ENCODE assay signal across 8 cellular contexts in genomic region chr4:25813705-25814104, GRCh38. TPM values are rescaled to one million over a fixed set of nuclear protein-coding genes. Genes with fewer than 3 reads are reported as not detected.
DNase-seq lines count a peak whose midpoint lies in the region; ATAC-seq lines count a peak whose summit lies in the region.

No MANE protein-coding gene starts in this region.

- no peak overlapping the region for H3K27ac ChIP-seq in right cardiac atrium (ENCODE audit: low read length)

- H3K36me3 ChIP-seq in skeletal muscle satellite cell (ENCODE audit: insufficient read depth, low read length) = no peaks in the 10 kb centered on the region

- ATAC-seq in right cardiac atrium (peak; percentile 44 to 53), GM18519 (IDR thresholded peaks at IDR 0.05; ENCODE audit: low FRiP score, unreplicated experiment) (no peak)

- H3K4me3 ChIP-seq in right cardiac atrium (ENCODE audit: low read length) (no peak overlapping the region), skeletal muscle satellite cell (ENCODE audit: low read length) (peak overlapping the region; percentile 5)

- H3K27me3 ChIP-seq in right cardiac atrium (ENCODE audit: control insufficient read depth, insufficient read depth) = no peaks in the 10 kb centered on the region
- no peaks in the 10 kb centered on the region for H3K27me3 ChIP-seq in skeletal muscle satellite cell (ENCODE audit: control insufficient read depth, insufficient read depth, low read length)

- peak; percentile 60 for DNase-seq in HT1080 (ENCODE audit: low read depth)
- peak; percentile 82 for DNase-seq in amniotic epithelial cell (ENCODE audit: low read depth)
- DNase-seq in right cardiac atrium = no peak
- DNase-seq in NCI-H2081 treated with DMSO at 0.1 percent for 48 hours (lab: John Stamatoyannopoulos, UW) = no peak
- no peak for DNase-seq in activated T-cell treated with anti-CD3 and anti-CD28 coated beads for 4 hours
- DNase-seq in middle frontal gyrus (ENCODE audit: extremely low spot score, low spot score) = no peak

- intact Hi-C loops in right cardiac atrium (cut with DNase I) = no loop called here

- peak overlapping the region; percentile 50 for H3K4me2 ChIP-seq in skeletal muscle satellite cell (ENCODE audit: low read length)

- 52% methylated on average over 5 of the region's 5 CpGs for WGBS in right cardiac atrium

- peak overlapping the region; percentile 59 for H3K9ac ChIP-seq in skeletal muscle satellite cell (ENCODE audit: low read depth, low read length)

- H3K4me1 ChIP-seq in right cardiac atrium (ENCODE audit: control insufficient read depth, insufficient read depth, low read length) = no peaks in the 10 kb centered on the region
- peaks cover 64% of the 10 kb centered on the region for H3K4me1 ChIP-seq in skeletal muscle satellite cell (ENCODE audit: control insufficient read depth, insufficient read depth, low read length)

- H3K9me3 ChIP-seq in right cardiac atrium (ENCODE audit: control insufficient read depth, low read length) (no peaks in the 10 kb centered on the region), skeletal muscle satellite cell (replicated peaks; ENCODE audit: low read length) (no peaks in the 10 kb centered on the region)

RNA-seq across cellular contexts. Expression of gene SEL1L3, which starts 49.1 kb away (rescaled TPM):
- total RNA-seq in HT1080 (2014; rRNA removed; shearing (Covaris generic)) = 45.3 and 51.9 TPM in 2 replicates
- polyA plus RNA-seq in HT1080 (2015; cell fraction: cytosol; rRNA removed) = 51.5 and 65.3 TPM in 2 replicates
- 91.3 and 103 TPM in 2 replicates for polyA plus RNA-seq in HT1080 (2015; cell fraction: nucleus; rRNA removed)
- total RNA-seq in right cardiac atrium = 1 to 10 TPM; 2.6 to 3.1 (median 2.8) TPM
- polyA plus RNA-seq in right cardiac atrium = 1.7 TPM
- 4.4 and 10.9 TPM in 2 replicates for total RNA-seq in skeletal muscle satellite cell (2012; rRNA removed)

Comparison
In these comparisons a context has a peak if more than half of its experiments do, and no peak if none do; other contexts are left out.
1. DNase-seq: peak in HT1080 (single experiment) and amniotic epithelial cell (single experiment); none in right cardiac atrium (0 of 3), NCI-H2081 treated with DMSO at 0.1 percent for 48 hours (single experiment), activated T-cell treated with anti-CD3 and anti-CD28 coated beads for 4 hours (single experiment) and middle frontal gyrus (single experiment).
2. RNA of gene SEL1L3, which starts 49.1 kb away (total RNA-seq): 45.3 to 51.9 TPM in HT1080; 2.6 to 3.1 TPM in right cardiac atrium; every median in the first group is over 10 times any median in the second.